12 cellular contexts compared by ENCODE assay signal in the genomic region with DNA sequence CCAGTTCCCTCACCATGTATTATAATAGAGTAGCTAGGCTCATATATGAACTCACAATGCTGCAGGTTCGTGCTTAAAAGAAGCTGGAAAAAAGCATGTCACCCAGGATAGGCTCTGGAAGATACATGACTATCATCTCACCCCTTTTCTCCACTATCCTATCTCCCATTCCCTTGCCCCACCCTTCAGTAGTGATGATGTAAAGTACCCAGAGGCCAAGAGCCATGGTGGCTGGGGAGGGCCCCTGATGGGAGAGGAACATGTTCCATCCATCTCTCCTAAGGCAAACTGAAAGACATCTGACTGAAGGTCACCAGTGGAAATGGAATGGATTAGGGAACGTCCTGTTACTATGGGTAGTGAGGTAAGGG. TPM values are rescaled to one million over a fixed set of nuclear protein-coding genes. Genes with fewer than 3 reads are reported as not detected.
DNase-seq lines count a peak whose midpoint lies in the region; ATAC-seq, FAIRE-seq and TF ChIP-seq lines count a peak whose summit lies in the region.
"Had no signal": no experiment of that assay in that cellular context is flagged by ENCODE, and none has a peak within 500 bp of the region (broad histone marks: within the 10 kb centered on the region; RNA-seq: fewer than 3 reads in every experiment).

No MANE protein-coding gene starts in this region.

- CTCF ChIA-PET in activated B cell treated with CpG ODN at 0.5 μM for 24 hours (lab: Charles Lee), result interaction anchor here (1.0 to 4.2 kb wide), 15 partner anchors 10 to 170 kb away, joined by 3 to 36 read pairs (median 5); a partner anchor contains a TSS
- CTCF ChIA-PET in HepG2 (lab: Yijun Ruan, JAX; ENCODE audit: low intra/inter-chr PET ratio, low total read pairs), result interaction anchor here (1.3 kb wide), 2 partner anchors 114 to 153 kb away, joined by 4 to 6 read pairs; no protein-coding TSS in a partner anchor

- H2AFZ ChIP-seq in HepG2 (ENCODE audit: low read length), result no peak overlapping the region

- no peak for FAIRE-seq in HepG2 (lab: Jason Lieb, UNC)

- POLR2A ChIA-PET in activated B cell treated with CpG ODN at 0.5 μM for 24 hours (lab: Charles Lee) (interaction anchor here (1.5 kb wide), 1 partner anchor 20 kb away, joined by 11 read pairs; a partner anchor contains a TSS), HepG2 (lab: Yijun Ruan, JAX) (no interaction called here)

- TF ChIP-seq EP300 in HepG2 (IDR thresholded peaks at IDR 0.05; ENCODE audit: low read depth in 2 of 2, low read length in 2 of 2) (no peak), HepG2 (CRISPR knock-in tag; IDR thresholded peaks at IDR 0.05; ENCODE audit: borderline replicate concordance) (no peak)

- H3K36me3 ChIP-seq in HepG2 (replicated peaks in 1 of 2; ENCODE audit: control insufficient read depth in 1 of 2, insufficient read depth in 2 of 2, low read length in 2 of 2), result 0 out of 5 replicates have a peak, but pooled peaks cover 0 to 2% of the 10 kb centered on the region in 2 experiments

- H3K27ac Mint-ChIP-seq in activated B cell treated with CpG ODN at 0.5 μM for 24 hours (peak overlapping the region; percentile 57), osteocyte (ENCODE audit: unreplicated experiment) (no peak overlapping the region)
- H3K27ac Mint-ChIP-seq: activated CD4-positive, alpha-beta T cell treated with anti-CD3 and anti-CD28 coated beads for 36 hours had no signal

- peaks cover 25% of the 10 kb centered on the region for H3K4me1 ChIP-seq in HepG2 (ENCODE audit: insufficient read depth, low read length)

- peaks cover 13% of the 10 kb centered on the region for H3K36me3 Mint-ChIP-seq in activated B cell treated with CpG ODN at 0.5 μM for 24 hours (ENCODE audit: low read depth)
- H3K36me3 Mint-ChIP-seq in osteocyte (ENCODE audit: unreplicated experiment), result peaks cover 2% of the 10 kb centered on the region

- 0 out of 2 replicates have a peak overlapping the region, but pooled peaks have one; percentile 63 for H3K4me2 ChIP-seq in HepG2 (ENCODE audit: low read depth, low read length)

- H3K4me3 Mint-ChIP-seq in activated B cell treated with CpG ODN at 0.5 μM for 24 hours (no peak overlapping the region), osteocyte (ENCODE audit: unreplicated experiment) (no peak overlapping the region)
- H3K4me3 Mint-ChIP-seq: activated CD4-positive, alpha-beta T cell treated with anti-CD3 and anti-CD28 coated beads for 36 hours; neural crest cell had no signal

- H3K27me3 Mint-ChIP-seq in activated B cell treated with CpG ODN at 0.5 μM for 24 hours, result no peaks in the 10 kb centered on the region
- no peaks in the 10 kb centered on the region for H3K27me3 Mint-ChIP-seq in osteocyte (ENCODE audit: unreplicated experiment)
- H3K27me3 Mint-ChIP-seq: activated CD4-positive, alpha-beta T cell treated with anti-CD3 and anti-CD28 coated beads for 36 hours had no signal

- DNase-seq in left ventricle myocardium superior, result no peak
- no peak for DNase-seq in Right ventricle myocardium superior
- DNase-seq in activated B cell treated with CpG ODN at 0.5 μM for 24 hours, result no peak
- DNase-seq in HepG2 (ENCODE audit: low spot score), result no peak
- DNase-seq in osteocyte (ENCODE audit: extremely low spot score, unreplicated experiment), result no peak
- DNase-seq in mesenteric fat pad (ENCODE audit: low spot score), result no peak
- DNase-seq: cortex of kidney had no signal

- in situ Hi-C loops in HepG2 (cut with HindIII; ENCODE audit: extremely low pct_ligation_motif_present, low pct_unique_long_range_greater_than_20kb), result no loop called here

- BruUV-seq in HepG2 (replicated peaks; lab: Mats Ljungman, UMichigan), result no TSS peak

- no peak overlapping the region for H3K9ac ChIP-seq in HepG2 (ENCODE audit: insufficient read depth, low read depth, low read length)

- peaks cover 27% of the 10 kb centered on the region for H3K4me1 Mint-ChIP-seq in activated B cell treated with CpG ODN at 0.5 μM for 24 hours
- peaks cover 45% of the 10 kb centered on the region for H3K4me1 Mint-ChIP-seq in osteocyte (ENCODE audit: unreplicated experiment)

- TF ChIP-seq RAD21 in HepG2 (CRISPR knock-in tag; IDR thresholded peaks at IDR 0.05), result no peak

- no peak for TF ChIP-seq POLR2A in HepG2 (IDR thresholded peaks at IDR 0.05; ENCODE audit: insufficient read depth in 1 of 2, low read depth in 2 of 2, low read length in 2 of 2)

- H4K20me1 ChIP-seq in HepG2 (ENCODE audit: insufficient read depth, low read length), result no peaks in the 10 kb centered on the region

- intact Hi-C loops in left ventricle myocardium superior (cut with micrococcal nuclease) (no loop called here), Right ventricle myocardium superior (cut with DNase I) (loop anchor here (10.0 kb wide), 1 partner anchor 113 kb away; no protein-coding TSS in a partner anchor), activated B cell treated with CpG ODN at 0.5 μM for 24 hours (cut with micrococcal nuclease) (loop anchor here (5.0 kb wide), 1 partner anchor 35 kb away; no protein-coding TSS in a partner anchor), HepG2 (cut with micrococcal nuclease; ENCODE audit: unreplicated experiment) (loop anchor here (5.0 kb wide), 1 partner anchor 155 kb away; no protein-coding TSS in a partner anchor)

- ATAC-seq in left ventricle myocardium superior (peak; percentile 17), Right ventricle myocardium superior (ENCODE audit: poor library complexity) (no peak), activated B cell treated with CpG ODN at 0.5 μM for 24 hours (ENCODE audit: low read depth) (no peak), HepG2 (peak; percentile 18; the same call in 2 of the 3 replicates), GM19455 (IDR thresholded peaks at IDR 0.05; ENCODE audit: unreplicated experiment) (no peak), HG03045 (IDR thresholded peaks at IDR 0.05; ENCODE audit: unreplicated experiment) (no peak)

- H3K4me3 ChIP-seq in HepG2 (replicated peaks in 1 of 3; ENCODE audit: insufficient read depth in 1 of 3, low read depth in 2 of 3, low read length in 3 of 3), result no peak overlapping the region
- H3K4me3 ChIP-seq: lower lobe of right lung had no signal

- H3K27me3 ChIP-seq in HepG2 (ENCODE audit: control insufficient read depth in 1 of 2, insufficient read depth in 2 of 2, low read length in 2 of 2), result no peaks in the 10 kb centered on the region

- H3K79me2 ChIP-seq in HepG2 (ENCODE audit: insufficient read depth, low read length), result no peaks in the 10 kb centered on the region

- TF ChIP-seq CTCF in activated B cell treated with CpG ODN at 0.5 μM for 24 hours (IDR thresholded peaks at IDR 0.05) (no peak), HepG2 (CRISPR knock-in tag; IDR thresholded peaks at IDR 0.05) (no peak), osteocyte (IDR thresholded peaks at IDR 0.05) (no peak)

- 20% methylated on average over 2 of the region's 2 CpGs for WGBS in HepG2 (ENCODE audit: low lambda C conversion rate)

- H3K9me3 Mint-ChIP-seq in activated B cell treated with CpG ODN at 0.5 μM for 24 hours (no peaks in the 10 kb centered on the region), osteocyte (ENCODE audit: unreplicated experiment) (no peaks in the 10 kb centered on the region)
- H3K9me3 Mint-ChIP-seq: neural crest cell had no signal

- no peak overlapping the region for H3K27ac ChIP-seq in HepG2 (ENCODE audit: extremely low read length, insufficient read depth, low read length)
- H3K27ac ChIP-seq: lower lobe of right lung had no signal

- H3K9me3 ChIP-seq in HepG2 (ENCODE audit: low read length), result no peaks in the 10 kb centered on the region
- H3K9me3 ChIP-seq: lower lobe of right lung had no signal

RNA-seq across cellular contexts. Expression of a gene that starts 20.3 kb away (rescaled TPM):
- total RNA-seq in left ventricle myocardium superior (10.9 TPM), Right ventricle myocardium superior (9.3 TPM), activated B cell treated with CpG ODN at 0.5 μM for 24 hours (16.3 and 19.7 TPM in 2 replicates), HepG2 (2016; rRNA removed; fragmentation: Illumina TruSeq; extraction: Trizol) (17.1 and 26.2 TPM in 2 replicates), osteocyte (14.7 and 17.3 TPM in 2 replicates), mesenteric fat pad (9.8 TPM)
- total RNA-seq in HepG2 (2016; cell fraction: cytosol; rRNA removed; fragmentation: Illumina TruSeq; extraction: Trizol; ENCODE audit: low read depth), result 1.6 and 1.9 TPM in 2 replicates
- 17.2 and 24.7 TPM in 2 replicates for total RNA-seq in HepG2 (2016; cell fraction: insoluble cytoplasmic fraction; rRNA removed; fragmentation: Illumina TruSeq; extraction: Trizol)
- 6.4 and 7.5 TPM in 2 replicates for total RNA-seq in HepG2 (2016; cell fraction: membrane; rRNA removed; fragmentation: Illumina TruSeq; extraction: Trizol)
- 10.1 and 10.3 TPM in 2 replicates for total RNA-seq in HepG2 (2016; cell fraction: nucleus; rRNA removed; fragmentation: Illumina TruSeq; extraction: Trizol)
- 5.2 and 6.6 TPM in 2 replicates for polyA plus RNA-seq in HepG2 (2011; rRNA removed)
- polyA plus RNA-seq in HepG2 (2011; cell fraction: cytosol; rRNA removed), result 3.7 and 5.8 TPM in 2 replicates
- polyA plus RNA-seq in HepG2 (2011; cell fraction: nucleus; rRNA removed), result 1.4 and 1.8 TPM in 2 replicates
- polyA plus RNA-seq in HepG2 (2012), result 5.8 and 6.2 TPM in 2 replicates
- polyA plus RNA-seq in HepG2 (2016; cell fraction: cytosol; fragmentation: Illumina TruSeq; extraction: Trizol; ENCODE audit: low read depth), result 0.75 and 0.76 TPM in 2 replicates
- polyA plus RNA-seq in HepG2 (2016; cell fraction: insoluble cytoplasmic fraction; fragmentation: Illumina TruSeq; extraction: Trizol; ENCODE audit: low read depth), result 14.3 and 15.3 TPM in 2 replicates
- polyA plus RNA-seq in HepG2 (2016; cell fraction: membrane; fragmentation: Illumina TruSeq; extraction: Trizol; ENCODE audit: low read depth), result 1.9 and 2.2 TPM in 2 replicates
- 9.4 and 10.1 TPM in 2 replicates for polyA plus RNA-seq in HepG2 (2016; cell fraction: nucleus; fragmentation: Illumina TruSeq; extraction: Trizol; ENCODE audit: insufficient read depth, low read depth)
- 8.1 and 27.8 TPM in 2 replicates for polyA minus RNA-seq in HepG2 (2011; rRNA and poly(A)+ RNA removed; ENCODE audit: low replicate concordance)
- 9.4 and 10.2 TPM in 2 replicates for polyA minus RNA-seq in HepG2 (2011; cell fraction: cytosol; rRNA and poly(A)+ RNA removed)
- 7.9 and 9.2 TPM in 2 replicates for polyA minus RNA-seq in HepG2 (2011; cell fraction: nucleus; rRNA and poly(A)+ RNA removed)

RNA-seq across cellular contexts. Expression of a gene that starts 57.8 kb away (rescaled TPM):
- total RNA-seq in left ventricle myocardium superior (3.7 TPM), Right ventricle myocardium superior (2.7 TPM), activated B cell treated with CpG ODN at 0.5 μM for 24 hours (3.3 and 3.5 TPM in 2 replicates), HepG2 (2016; rRNA removed; fragmentation: Illumina TruSeq; extraction: Trizol) (1.1 and 1.9 TPM in 2 replicates), osteocyte (3.6 and 3.9 TPM in 2 replicates), mesenteric fat pad (2.2 TPM)
- total RNA-seq in HepG2 (2016; cell fraction: cytosol; rRNA removed; fragmentation: Illumina TruSeq; extraction: Trizol; ENCODE audit: low read depth), result 0.30 TPM in 1 of 2 replicates, not detected in the other
- total RNA-seq in HepG2 (2016; cell fraction: insoluble cytoplasmic fraction; rRNA removed; fragmentation: Illumina TruSeq; extraction: Trizol), result 1.5 and 2.0 TPM in 2 replicates
- total RNA-seq in HepG2 (2016; cell fraction: membrane; rRNA removed; fragmentation: Illumina TruSeq; extraction: Trizol), result 0.56 and 0.72 TPM in 2 replicates
- 1.6 and 1.8 TPM in 2 replicates for total RNA-seq in HepG2 (2016; cell fraction: nucleus; rRNA removed; fragmentation: Illumina TruSeq; extraction: Trizol)
- 1.1 and 1.3 TPM in 2 replicates for polyA plus RNA-seq in HepG2 (2011; rRNA removed)
- 0.79 and 1.5 TPM in 2 replicates for polyA plus RNA-seq in HepG2 (2011; cell fraction: cytosol; rRNA removed)
- 0.96 and 1.2 TPM in 2 replicates for polyA plus RNA-seq in HepG2 (2011; cell fraction: nucleus; rRNA removed)
- polyA plus RNA-seq in HepG2 (2012), result 0.86 and 2.4 TPM in 2 replicates
- 0.16 and 0.29 TPM in 2 replicates for polyA plus RNA-seq in HepG2 (2016; cell fraction: cytosol; fragmentation: Illumina TruSeq; extraction: Trizol; ENCODE audit: low read depth)
- 1.5 and 1.7 TPM in 2 replicates for polyA plus RNA-seq in HepG2 (2016; cell fraction: insoluble cytoplasmic fraction; fragmentation: Illumina TruSeq; extraction: Trizol; ENCODE audit: low read depth)
- 0.36 and 0.65 TPM in 2 replicates for polyA plus RNA-seq in HepG2 (2016; cell fraction: membrane; fragmentation: Illumina TruSeq; extraction: Trizol; ENCODE audit: low read depth)
- 1.5 and 2.9 TPM in 2 replicates for polyA plus RNA-seq in HepG2 (2016; cell fraction: nucleus; fragmentation: Illumina TruSeq; extraction: Trizol; ENCODE audit: insufficient read depth, low read depth)
- 3.0 and 5.1 TPM in 2 replicates for polyA minus RNA-seq in HepG2 (2011; rRNA and poly(A)+ RNA removed; ENCODE audit: low replicate concordance)
- polyA minus RNA-seq in HepG2 (2011; cell fraction: cytosol; rRNA and poly(A)+ RNA removed), result 1.1 and 1.5 TPM in 2 replicates
- polyA minus RNA-seq in HepG2 (2011; cell fraction: nucleus; rRNA and poly(A)+ RNA removed), result 5.2 and 6.3 TPM in 2 replicates

Comparison
In these comparisons a context has a peak if more than half of its experiments do, and no peak if none do; other contexts are left out.
1. ATAC-seq: peak in left ventricle myocardium superior (single experiment) and HepG2 (single experiment); none in Right ventricle myocardium superior (single experiment), activated B cell treated with CpG ODN at 0.5 μM for 24 hours (single experiment), GM19455 (single experiment) and HG03045 (single experiment).